ENCODE assay signal across 15 cellular contexts in genomic region chr5:74322944-74323343, GRCh38.
DNase-seq lines count a peak whose midpoint lies in the region; ATAC-seq, FAIRE-seq and TF ChIP-seq lines count a peak whose summit lies in the region.
"Had no signal": no experiment of that assay in that cellular context is flagged by ENCODE, and none has a peak within 500 bp of the region (broad histone marks: within the 10 kb centered on the region; RNA-seq: fewer than 3 reads in every experiment).

No MANE protein-coding gene starts in this region.

- ATAC-seq in HCT116 (no peak), K562 (peak; percentile 68), HG03175 (IDR thresholded peaks at IDR 0.05; ENCODE audit: unreplicated experiment) (no peak), PC-3 (no peak)

- TF ChIP-seq CTCF in GM06990 (IDR thresholded peaks at IDR 0.05; ENCODE audit: insufficient read depth, low read length, poor library complexity, severe bottlenecking) (peak; percentile 23), HCT116 (IDR thresholded peaks at IDR 0.05 in 2 of 3, conservative IDR thresholded peaks at IDR 0.05 in 1 of 3; ENCODE audit: borderline replicate concordance in 1 of 3, insufficient read depth in 1 of 3, low read depth in 2 of 3, low read length in 2 of 3) (peak in 2 of 3 experiments; percentile 23 to 31; a peak in 2 of 6 replicates), K562 (IDR thresholded peaks at IDR 0.05 in 2 of 3, conservative IDR thresholded peaks at IDR 0.05 in 1 of 3; ENCODE audit: insufficient read depth in 2 of 3, low read depth in 1 of 3, low read length in 3 of 3) (0 out of 6 replicates have a peak, but pooled peaks of 1 of the 3 experiments have one; percentile 21), osteoblast (IDR thresholded peaks at IDR 0.05; ENCODE audit: extremely low read depth, low read depth, low read length) (peak; percentile 7), PC-3 (conservative IDR thresholded peaks at IDR 0.05; ENCODE audit: low read depth, low read length) (no peak)

- H3F3A ChIP-seq in PC-3 (ENCODE audit: low read length, unreplicated experiment), result peaks cover 5% of the 10 kb centered on the region

- POLR2A ChIA-PET in HCT116 (lab: Charles Lee) (no interaction called here), K562 (lab: Yijun Ruan, JAX) (interaction anchor here (1.4 kb wide), 1 partner anchor 9 kb away, joined by 5 read pairs; no protein-coding TSS in a partner anchor), PC-3 (lab: Charles Lee; ENCODE audit: unreplicated experiment) (no interaction called here)

- TF ChIP-seq RAD21 in HCT116 (IDR thresholded peaks at IDR 0.05; ENCODE audit: low read depth) (no peak), K562 (CRISPR knock-in tag; conservative IDR thresholded peaks at IDR 0.05 in 1 of 2, IDR thresholded peaks at IDR 0.05 in 1 of 2) (no peak; a peak in 1 of 4 replicates)

- CTCF ChIA-PET in HCT116 (lab: Charles Lee), result no interaction called here
- CTCF ChIA-PET in K562 (lab: Yijun Ruan, JAX; ENCODE audit: low intra/inter-chr PET ratio), result no interaction called here
- CTCF ChIA-PET in PC-3 (lab: Charles Lee), result no interaction called here

- H3K27me3 ChIP-seq in GM06990 (replicated peaks; ENCODE audit: control insufficient read depth, insufficient read depth, low read length) (no peaks in the 10 kb centered on the region), HCT116 (ENCODE audit: insufficient read depth, low read length) (peaks cover 33% of the 10 kb centered on the region), K562 (ENCODE audit: control insufficient read depth in 2 of 2, insufficient read depth in 2 of 2, low read length in 2 of 2) (peaks cover 2 to 4% of the 10 kb centered on the region in 2 experiments; a peak in 2 of 5 replicates), osteoblast (ENCODE audit: insufficient read depth, low read length) (peaks cover 3% of the 10 kb centered on the region), PC-3 (ENCODE audit: low read length) (no peaks in the 10 kb centered on the region)
- H3K27me3 ChIP-seq: SJCRH30 had no signal

- WGBS in K562 (ENCODE audit: insufficient coverage, low coverage, missing lambda C conversion rate), result 15% methylated on average over 3 of the region's 3 CpGs

- H4K20me1 ChIP-seq in HCT116 (ENCODE audit: insufficient read depth), result no peaks in the 10 kb centered on the region
- H4K20me1 ChIP-seq in K562 (replicated peaks; ENCODE audit: control insufficient read depth, insufficient read depth, low read length), result no peaks in the 10 kb centered on the region; the same call in 1 of the 2 replicates
- no peaks in the 10 kb centered on the region for H4K20me1 ChIP-seq in osteoblast (ENCODE audit: insufficient read depth, low read length)
- no peaks in the 10 kb centered on the region for H4K20me1 ChIP-seq in PC-3 (ENCODE audit: low read length)

- no peak for FAIRE-seq in K562 (lab: Jason Lieb, UNC)
- FAIRE-seq: A204.1 had no signal

- in situ Hi-C loops in K562 (cut with MboI), result no loop called here

- TF ChIP-seq EP300 in K562 (IDR thresholded peaks at IDR 0.05; ENCODE audit: low read length), result no peak

- H3K4me1 ChIP-seq in HCT116 (ENCODE audit: control insufficient read depth in 1 of 2, insufficient read depth in 2 of 2, low read length in 2 of 2), result peaks cover 18 to 28% of the 10 kb centered on the region in 2 experiments
- no peaks in the 10 kb centered on the region; a peak in 1 of 5 replicates for H3K4me1 ChIP-seq in K562 (replicated peaks in 1 of 2; ENCODE audit: control insufficient read depth in 2 of 2, insufficient read depth in 2 of 2, low read length in 2 of 2)
- H3K4me1 ChIP-seq in osteoblast (ENCODE audit: insufficient read depth, low read length), result peaks cover 15% of the 10 kb centered on the region
- peaks cover 17% of the 10 kb centered on the region for H3K4me1 ChIP-seq in PC-3 (ENCODE audit: insufficient read depth, low read length)

- intact Hi-C loops in HCT116 (cut with micrococcal nuclease) (no loop called here), K562 (cut with micrococcal nuclease) (no loop called here), PC-3 (cut with micrococcal nuclease) (no loop called here)

- H3K4me2 ChIP-seq in HCT116 (ENCODE audit: low read length), result no peak overlapping the region
- no peak overlapping the region for H3K4me2 ChIP-seq in K562 (ENCODE audit: insufficient read depth, low read length)
- no peak overlapping the region for H3K4me2 ChIP-seq in osteoblast (ENCODE audit: insufficient read depth, low read length)
- no peak overlapping the region for H3K4me2 ChIP-seq in PC-3 (ENCODE audit: low read length)

- TF ChIP-seq POLR2A in HCT116 (IDR thresholded peaks at IDR 0.05; ENCODE audit: borderline replicate concordance, extremely low read depth, insufficient read depth, insufficient read length), result no peak
- no peak for TF ChIP-seq POLR2A in K562 (conservative IDR thresholded peaks at IDR 0.05)

- no peaks in the 10 kb centered on the region for H3K9me2 ChIP-seq in HCT116 (ENCODE audit: insufficient read depth)
- no peaks in the 10 kb centered on the region for H3K9me2 ChIP-seq in PC-3 (replicated peaks; ENCODE audit: low read length)

- H3K4me3 ChIP-seq in GM06990 (replicated peaks; ENCODE audit: low read depth, low read length), result no peak overlapping the region
- H3K4me3 ChIP-seq in HCT116 (replicated peaks in 1 of 2; ENCODE audit: low read depth in 1 of 2, low read length in 2 of 2), result no peak overlapping the region
- no peak overlapping the region for H3K4me3 ChIP-seq in K562
- H3K4me3 ChIP-seq in osteoblast (ENCODE audit: insufficient read depth, low read length), result no peak overlapping the region
- no peak overlapping the region for H3K4me3 ChIP-seq in PC-3 (ENCODE audit: low read length)
- H3K4me3 ChIP-seq: GM23248, SJCRH30 had no signal

- RAD21 ChIA-PET in HCT116 (lab: Charles Lee; ENCODE audit: low non-redundant PET in 1 of 2, low total read pairs in 2 of 2, uncharacterized antibody in 2 of 2, unreplicated experiment in 2 of 2), result no interaction called here

- no peaks in the 10 kb centered on the region for H3K9me1 ChIP-seq in K562 (ENCODE audit: control insufficient read depth, insufficient read depth, low read length)

- H3K36me3 ChIP-seq in GM06990 (ENCODE audit: control insufficient read depth, insufficient read depth, low read length) (no peaks in the 10 kb centered on the region), HCT116 (ENCODE audit: control insufficient read depth in 1 of 2, insufficient read depth in 2 of 2, low read length in 2 of 2) (no peaks in the 10 kb centered on the region), K562 (ENCODE audit: control insufficient read depth, insufficient read depth, low read length) (no peaks in the 10 kb centered on the region), osteoblast (ENCODE audit: insufficient read depth, low read length) (no peaks in the 10 kb centered on the region), PC-3 (ENCODE audit: low read depth, low read length) (no peaks in the 10 kb centered on the region)
- H3K36me3 ChIP-seq: SJCRH30 had no signal

- H2AFZ ChIP-seq in HCT116 (ENCODE audit: low read depth, low read length, poor library complexity, severe bottlenecking) (no peak overlapping the region), K562 (ENCODE audit: low read depth, low read length) (no peak overlapping the region), osteoblast (ENCODE audit: low read length) (no peak overlapping the region), PC-3 (ENCODE audit: low read length) (no peak overlapping the region)
- H2AFZ ChIP-seq: GM23248 had no signal

- BruUV-seq in HCT116 (replicated peaks; lab: Mats Ljungman, UMichigan) (no TSS peak), K562 (replicated peaks; lab: Mats Ljungman, UMichigan) (no TSS peak), PC-3 (replicated peaks; lab: Mats Ljungman, UMichigan) (no TSS peak)

- DNase-seq in GM06990 (ENCODE audit: extremely low read depth, insufficient read length), result no peak
- no peak for DNase-seq in HCT116 (ENCODE audit: low read depth, low spot score)
- DNase-seq in K562 (ENCODE audit: extremely low read depth in 1 of 4, low spot score in 3 of 4), result peak in 3 of 4 experiments; percentile 19 to 39 (median 31)
- no peak for DNase-seq in osteoblast (ENCODE audit: insufficient read length, low spot score, missing footprints)
- DNase-seq in NCI-H526 (lab: John Stamatoyannopoulos, UW), result no peak
- DNase-seq in PC-3, result no peak
- DNase-seq: GDM1, GM23248, Kasumi-1, NCI-H1930, NCI-H446, SJCRH30 had no signal

- H3K9me3 ChIP-seq in HCT116 (ENCODE audit: control insufficient read depth in 1 of 2, insufficient read depth in 1 of 2, low read depth in 1 of 2, low read length in 2 of 2), result no peaks in the 10 kb centered on the region
- no peaks in the 10 kb centered on the region for H3K9me3 ChIP-seq in K562 (replicated peaks; ENCODE audit: control insufficient read depth, insufficient read depth, low read depth, low read length)
- no peaks in the 10 kb centered on the region for H3K9me3 ChIP-seq in osteoblast (ENCODE audit: low read depth, low read length)
- H3K9me3 ChIP-seq in PC-3 (ENCODE audit: low read length), result no peaks in the 10 kb centered on the region

- H3K27ac ChIP-seq in HCT116 (ENCODE audit: low read depth, low read length) (no peak overlapping the region), K562 (ENCODE audit: extremely low read depth, low read depth, low read length) (no peak overlapping the region), osteoblast (ENCODE audit: low read depth, low read length) (no peak overlapping the region), PC-3 (ENCODE audit: low read length) (no peak overlapping the region)
- H3K27ac ChIP-seq: C4-2B, GM23248, SJCRH30 had no signal

- no peak overlapping the region for H3K9ac ChIP-seq in HCT116 (ENCODE audit: low read length)
- no peak overlapping the region for H3K9ac ChIP-seq in K562 (ENCODE audit: insufficient read depth in 1 of 2, low read depth in 2 of 2, low read length in 2 of 2)
- no peak overlapping the region for H3K9ac ChIP-seq in PC-3 (ENCODE audit: low read length)
- H3K9ac ChIP-seq: GM23248 had no signal

- H3K79me2 ChIP-seq in HCT116 (ENCODE audit: insufficient read depth, low read length) (no peaks in the 10 kb centered on the region), K562 (ENCODE audit: control insufficient read depth, insufficient read depth, low read length) (no peaks in the 10 kb centered on the region), osteoblast (ENCODE audit: insufficient read depth, low read length) (no peaks in the 10 kb centered on the region), PC-3 (ENCODE audit: low read length) (no peaks in the 10 kb centered on the region)

TF ChIP-seq in HCT116, 20 proteins besides CTCF, POLR2A, EP300 and RAD21 (continues in another document):
- TF ChIP-seq EZH2phosphoT487 (IDR thresholded peaks at IDR 0.05; ENCODE audit: borderline replicate concordance) (no peak), ZFX (IDR thresholded peaks at IDR 0.05) (no peak), SRF (IDR thresholded peaks at IDR 0.05; ENCODE audit: low read depth) (no peak), EGR1 (IDR thresholded peaks at IDR 0.05; ENCODE audit: low read depth) (no peak)

TF ChIP-seq in K562, 482 proteins besides CTCF, POLR2A, EP300 and RAD21 (continues in another document):
- TF ChIP-seq CEBPG (CRISPR knock-in tag; IDR thresholded peaks at IDR 0.05), result peak; percentile 49; the same call in 1 of the 2 replicates
- TF ChIP-seq CEBPG (tag; conservative IDR thresholded peaks at IDR 0.05 in 1 of 2, IDR thresholded peaks at IDR 0.05 in 1 of 2), result 0 out of 4 replicates have a peak, but pooled peaks of 1 of the 2 experiments have one; percentile 29

Comparison
In these comparisons a context has a peak if more than half of its experiments do, and no peak if none do; other contexts are left out.
1. DNase-seq: peak in K562 (3 of 4); none in GM06990 (single experiment), HCT116 (single experiment), osteoblast (single experiment), NCI-H526 (0 of 2) and PC-3 (single experiment).